1 cellular context compared by ENCODE assay signal in genomic region chr4:139450586-139450985, GRCh38.
A peak's percentile ranks its signal among the peaks of the same experiment; 100 is the strongest.
TF ChIP-seq lines count a peak whose summit lies in the region.

No MANE protein-coding gene starts in this region.

TF ChIP-seq in HepG2, 621 proteins besides CTCF, POLR2A, EP300 and RAD21:
- no peak for TF ChIP-seq RXRB (CRISPR knock-in tag; IDR thresholded peaks at IDR 0.05; ENCODE audit: borderline replicate concordance)
- no peak for TF ChIP-seq KDM4B (CRISPR knock-in tag; IDR thresholded peaks at IDR 0.05)
- no peak for TF ChIP-seq PCBP2 (optimal IDR thresholded peaks at IDR 0.05; ENCODE audit: low read depth, low read length, poor library complexity, severe bottlenecking)
- TF ChIP-seq, protein P1, sequence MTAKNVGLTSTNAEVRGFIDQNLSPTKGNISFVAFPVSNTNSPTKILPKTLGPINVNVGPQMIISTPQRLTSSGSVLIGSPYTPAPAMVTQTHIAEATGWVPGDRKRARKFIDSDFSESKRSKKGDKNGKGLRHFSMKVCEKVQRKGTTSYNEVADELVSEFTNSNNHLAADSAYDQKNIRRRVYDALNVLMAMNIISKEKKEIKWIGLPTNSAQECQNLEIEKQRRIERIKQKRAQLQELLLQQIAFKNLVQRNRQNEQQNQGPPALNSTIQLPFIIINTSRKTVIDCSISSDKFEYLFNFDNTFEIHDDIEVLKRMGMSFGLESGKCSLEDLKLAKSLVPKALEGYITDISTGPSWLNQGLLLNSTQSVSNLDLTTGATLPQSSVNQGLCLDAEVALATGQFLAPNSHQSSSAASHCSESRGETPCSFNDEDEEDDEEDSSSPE (CRISPR knock-in tag; IDR thresholded peaks at IDR 0.05): no peak
- 0 out of 2 replicates have a peak, but pooled peaks have one; percentile 16 for TF ChIP-seq HMG20A (CRISPR knock-in tag; IDR thresholded peaks at IDR 0.05; ENCODE audit: borderline replicate concordance)
- no peak for TF ChIP-seq PHF8 (CRISPR knock-in tag; IDR thresholded peaks at IDR 0.05)
- TF ChIP-seq SOX13 (IDR thresholded peaks at IDR 0.05): no peak
- peak in 1 of 2 experiments; percentile 39; a peak in 1 of 4 replicates for TF ChIP-seq SOX13 (CRISPR knock-in tag; conservative IDR thresholded peaks at IDR 0.05 in 1 of 2, IDR thresholded peaks at IDR 0.05 in 1 of 2)
- no peak for TF ChIP-seq ZNF790 (CRISPR knock-in tag; IDR thresholded peaks at IDR 0.05; ENCODE audit: borderline replicate concordance)
- TF ChIP-seq, protein P2, sequence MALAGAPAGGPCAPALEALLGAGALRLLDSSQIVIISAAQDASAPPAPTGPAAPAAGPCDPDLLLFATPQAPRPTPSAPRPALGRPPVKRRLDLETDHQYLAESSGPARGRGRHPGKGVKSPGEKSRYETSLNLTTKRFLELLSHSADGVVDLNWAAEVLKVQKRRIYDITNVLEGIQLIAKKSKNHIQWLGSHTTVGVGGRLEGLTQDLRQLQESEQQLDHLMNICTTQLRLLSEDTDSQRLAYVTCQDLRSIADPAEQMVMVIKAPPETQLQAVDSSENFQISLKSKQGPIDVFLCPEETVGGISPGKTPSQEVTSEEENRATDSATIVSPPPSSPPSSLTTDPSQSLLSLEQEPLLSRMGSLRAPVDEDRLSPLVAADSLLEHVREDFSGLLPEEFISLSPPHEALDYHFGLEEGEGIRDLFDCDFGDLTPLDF (CRISPR knock-in tag; IDR thresholded peaks at IDR 0.05): no peak
- TF ChIP-seq ZFP37 (CRISPR knock-in tag; IDR thresholded peaks at IDR 0.05; ENCODE audit: borderline replicate concordance): no peak
- TF ChIP-seq NR2F2 (IDR thresholded peaks at IDR 0.05; ENCODE audit: borderline replicate concordance, low read depth): no peak
